1 cellular context compared by ENCODE assay signal in genomic region chr14:103898711-103899110, GRCh38.
TF ChIP-seq lines count a peak whose summit lies in the region.

No MANE protein-coding gene starts in this region.

TF ChIP-seq in WTC11, 78 proteins besides CTCF, POLR2A, EP300 and RAD21 (continued from another document):
- TF ChIP-seq ZNF532 (CRISPR knock-in tag; IDR thresholded peaks at IDR 0.05; ENCODE audit: borderline replicate concordance): no peak
- TF ChIP-seq USF1 (CRISPR knock-in tag; IDR thresholded peaks at IDR 0.05): no peak
